ENCODE assay signal across 8 cellular contexts in the genomic region with DNA sequence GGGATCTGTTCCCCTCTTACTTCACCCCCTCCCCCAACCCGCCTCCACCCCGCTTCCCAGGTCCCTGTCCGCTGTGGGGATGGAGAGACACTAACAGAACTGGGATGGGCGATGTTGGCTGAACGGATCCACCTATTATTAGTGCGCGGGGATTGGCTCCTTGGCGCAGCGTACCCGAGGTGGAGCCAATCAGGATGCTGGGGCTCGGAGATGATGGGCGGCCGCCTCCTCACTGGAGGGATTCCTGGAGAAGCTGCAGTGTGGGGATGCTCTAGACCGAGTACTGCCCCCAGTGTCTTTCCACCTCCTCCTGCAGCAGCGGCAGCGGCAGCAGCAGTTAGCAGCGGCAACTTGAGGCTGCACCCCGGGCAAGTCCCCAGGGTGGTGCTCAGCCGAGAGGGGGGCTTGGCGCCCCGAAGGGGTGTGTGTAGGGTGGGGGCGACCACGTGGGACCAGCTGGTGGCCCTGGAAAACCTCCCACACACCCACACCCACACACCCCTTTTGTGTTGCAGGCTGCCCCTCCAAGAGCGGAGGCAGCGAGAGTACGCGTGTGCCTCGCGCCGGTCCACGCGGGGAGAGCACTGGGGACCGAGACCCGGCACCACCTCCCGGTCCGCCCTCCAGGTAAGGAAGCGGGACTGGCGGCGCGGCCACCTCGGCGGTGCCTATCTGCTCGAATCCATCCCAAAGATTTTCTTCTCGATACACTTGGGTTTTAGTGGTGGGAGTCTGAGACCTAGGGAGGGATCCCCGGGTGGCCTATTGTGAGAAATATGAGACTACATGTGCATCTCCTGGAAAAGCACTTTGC. TPM values are rescaled to one million over a fixed set of nuclear protein-coding genes. Genes with fewer than 3 reads are reported as not detected.
A peak's percentile ranks its signal among the peaks of the same experiment; 100 is the strongest.
DNase-seq lines count a peak whose midpoint lies in the region; ATAC-seq and TF ChIP-seq lines count a peak whose summit lies in the region.

A gene (plus strand): TSS at position 292 of the 814 bp plus-strand sequence.

- H4K91ac ChIP-seq in trophoblast cell (ENCODE audit: low read depth, low read length) = no peak within 1 kb of the TSS

- H2BK12ac ChIP-seq in trophoblast cell (ENCODE audit: low read length) = no peak within 1 kb of the TSS

- H3K27ac Mint-ChIP-seq in activated naive CD8-positive, alpha-beta T cell treated with anti-CD3 and anti-CD28 coated beads, Interleukin-2, amount 50 U/mL, for 24 hours = no peak within 1 kb of the TSS
- H3K27ac Mint-ChIP-seq in activated CD8-positive, alpha-beta T cell treated with anti-CD3 and anti-CD28 coated beads for 36 hours = no peak within 1 kb of the TSS

- H2BK120ac ChIP-seq in trophoblast cell (ENCODE audit: insufficient read depth, low read length, poor library complexity) = no peak within 1 kb of the TSS

- H3K18ac ChIP-seq in trophoblast cell (ENCODE audit: low read length) = no peak within 1 kb of the TSS

- peak within 1 kb of the TSS; percentile 71 for H2AFZ ChIP-seq in trophoblast cell (ENCODE audit: insufficient read depth, low read length, poor library complexity)

- H2BK5ac ChIP-seq in trophoblast cell (ENCODE audit: low read depth, low read length, poor library complexity) = no peak within 1 kb of the TSS

- WGBS in trophoblast cell (ENCODE audit: extremely low coverage, insufficient coverage, insufficient read length) = no CpG with 5 or more reads among the region's 45 CpGs

- H3K4me3 ChIP-seq in cardiac muscle cell (peak within 1 kb of the TSS; percentile 52), trophoblast cell (ENCODE audit: low read depth, low read length) (peak within 1 kb of the TSS; percentile 67)

- H3K79me1 ChIP-seq in trophoblast cell (ENCODE audit: low read length) = no peaks in the 10 kb centered on the region

- H3K36me3 ChIP-seq in cardiac muscle cell (no peaks in the 10 kb centered on the region), trophoblast cell (ENCODE audit: control insufficient read depth in 1 of 2, insufficient read depth in 2 of 2, low read length in 2 of 2) (no peaks in the 10 kb centered on the region)

- no peak within 1 kb of the TSS for H3K9ac ChIP-seq in trophoblast cell (ENCODE audit: low read length)

- no peak for TF ChIP-seq CTCF in cardiac muscle cell (IDR thresholded peaks at IDR 0.05; ENCODE audit: low read depth, low read length)
- no peak for TF ChIP-seq CTCF in activated CD8-positive, alpha-beta T cell treated with anti-CD3 and anti-CD28 coated beads for 36 hours (IDR thresholded peaks at IDR 0.05)

- peaks cover 26% of the 10 kb centered on the region for H3K27me3 Mint-ChIP-seq in activated naive CD8-positive, alpha-beta T cell treated with anti-CD3 and anti-CD28 coated beads, Interleukin-2, amount 50 U/mL, for 24 hours
- peaks cover 17% of the 10 kb centered on the region for H3K27me3 Mint-ChIP-seq in activated CD8-positive, alpha-beta T cell treated with anti-CD3 and anti-CD28 coated beads for 36 hours

- H3K9me3 Mint-ChIP-seq in activated naive CD8-positive, alpha-beta T cell treated with anti-CD3 and anti-CD28 coated beads, Interleukin-2, amount 50 U/mL, for 24 hours = no peaks in the 10 kb centered on the region
- H3K9me3 Mint-ChIP-seq in activated CD8-positive, alpha-beta T cell treated with anti-CD3 and anti-CD28 coated beads for 36 hours = no peaks in the 10 kb centered on the region

- H3K4me1 Mint-ChIP-seq in activated naive CD8-positive, alpha-beta T cell treated with anti-CD3 and anti-CD28 coated beads, Interleukin-2, amount 50 U/mL, for 24 hours = peaks cover 2% of the 10 kb centered on the region
- no peaks in the 10 kb centered on the region for H3K4me1 Mint-ChIP-seq in activated CD8-positive, alpha-beta T cell treated with anti-CD3 and anti-CD28 coated beads for 36 hours (ENCODE audit: low read depth)

- H3K4me1 ChIP-seq in cardiac muscle cell (ENCODE audit: low read depth) (peaks cover 9% of the 10 kb centered on the region), trophoblast cell (ENCODE audit: control insufficient read depth in 1 of 2, insufficient read depth in 2 of 2, low read length in 2 of 2) (peaks cover 6 to 10% of the 10 kb centered on the region in 2 experiments)

- H3K27me3 ChIP-seq in cardiac muscle cell (peaks cover 64% of the 10 kb centered on the region), trophoblast cell (ENCODE audit: insufficient read depth, low read length) (peaks cover 2% of the 10 kb centered on the region)

- H4K8ac ChIP-seq in trophoblast cell (ENCODE audit: low read depth, low read length) = peak within 1 kb of the TSS; percentile 49

- peak within 1 kb of the TSS; percentile 49 for H3K4me3 Mint-ChIP-seq in activated naive CD8-positive, alpha-beta T cell treated with anti-CD3 and anti-CD28 coated beads, Interleukin-2, amount 50 U/mL, for 24 hours
- no peak within 1 kb of the TSS for H3K4me3 Mint-ChIP-seq in activated CD8-positive, alpha-beta T cell treated with anti-CD3 and anti-CD28 coated beads for 36 hours

- intact Hi-C loops in activated CD8-positive, alpha-beta T cell treated with anti-CD3 and anti-CD28 coated beads for 36 hours (cut with micrococcal nuclease) = no loop called here

- peak; percentile 25 for ATAC-seq in GM21528 (IDR thresholded peaks at IDR 0.05; ENCODE audit: low FRiP score, unreplicated experiment)
- no peak for ATAC-seq in activated naive CD8-positive, alpha-beta T cell treated with anti-CD3 and anti-CD28 coated beads, Interleukin-2, amount 50 U/mL, for 24 hours
- ATAC-seq in activated CD8-positive, alpha-beta T cell treated with anti-CD3 and anti-CD28 coated beads for 36 hours = no peak

- POLR2A ChIA-PET in activated CD8-positive, alpha-beta T cell treated with anti-CD3 and anti-CD28 coated beads for 36 hours (lab: Charles Lee) = no interaction called here

- H3K27ac ChIP-seq in cardiac muscle cell = no peak within 1 kb of the TSS
- H3K27ac ChIP-seq in trophoblast cell (ENCODE audit: low read depth, low read length) = no peak within 1 kb of the TSS

- H3K14ac ChIP-seq in trophoblast cell (ENCODE audit: low read length) = no peak within 1 kb of the TSS

- no peaks in the 10 kb centered on the region for H3K36me3 Mint-ChIP-seq in activated naive CD8-positive, alpha-beta T cell treated with anti-CD3 and anti-CD28 coated beads, Interleukin-2, amount 50 U/mL, for 24 hours (ENCODE audit: low read depth)
- H3K36me3 Mint-ChIP-seq in activated CD8-positive, alpha-beta T cell treated with anti-CD3 and anti-CD28 coated beads for 36 hours (ENCODE audit: low read depth) = no peaks in the 10 kb centered on the region

- H3K4me2 ChIP-seq in trophoblast cell (ENCODE audit: low read length) = peak within 1 kb of the TSS; percentile 95

- DNase-seq in C1 segment of cervical spinal cord (lab: John Stamatoyannopoulos, UW) (peak in 8 of 14 donors; percentile 3 to 97 (median 16)), NCI-H1417 treated with DMSO at 0.1 percent for 48 hours (lab: John Stamatoyannopoulos, UW) (peak; percentile 95), cardiac muscle cell (ENCODE audit: low read depth in 1 of 2, low spot score in 1 of 2) (peak; percentile 22 to 63), trophoblast cell (no peak), GM19238 (ENCODE audit: insufficient read length, low spot score) (no peak)
- no peak for DNase-seq in activated naive CD8-positive, alpha-beta T cell treated with anti-CD3 and anti-CD28 coated beads, Interleukin-2, amount 50 U/mL, for 24 hours
- no peak for DNase-seq in activated CD8-positive, alpha-beta T cell treated with anti-CD3 and anti-CD28 coated beads for 36 hours

- CTCF ChIA-PET in activated CD8-positive, alpha-beta T cell treated with anti-CD3 and anti-CD28 coated beads for 36 hours (lab: Charles Lee) = no interaction called here

- no peak within 1 kb of the TSS for H3K4ac ChIP-seq in trophoblast cell (ENCODE audit: low read depth, low read length)

- H4K12ac ChIP-seq in trophoblast cell (ENCODE audit: low read depth, low read length) = no peak within 1 kb of the TSS

- no peak within 1 kb of the TSS for H2AK5ac ChIP-seq in trophoblast cell (ENCODE audit: low read length)

- H3K79me2 ChIP-seq in trophoblast cell (ENCODE audit: control insufficient read depth, insufficient read depth, low read length, poor library complexity) = no peaks in the 10 kb centered on the region

- H3K23ac ChIP-seq in trophoblast cell (ENCODE audit: low read length) = no peak within 1 kb of the TSS

- H3K9me3 ChIP-seq in cardiac muscle cell (ENCODE audit: low read depth) = no peaks in the 10 kb centered on the region
- no peaks in the 10 kb centered on the region for H3K9me3 ChIP-seq in trophoblast cell (ENCODE audit: insufficient read depth, low read depth, low read length)

RNA-seq across cellular contexts. Expression of the gene that starts here (rescaled TPM):
- total RNA-seq in cardiac muscle cell = 0.63 and 0.66 TPM in 2 replicates
- polyA plus RNA-seq in cardiac muscle cell = 0.50 and 0.55 TPM in 2 replicates
- polyA plus RNA-seq in trophoblast cell (2013) = 1.1 and 1.4 TPM in 2 replicates
- total RNA-seq in activated CD8-positive, alpha-beta T cell treated with anti-CD3 and anti-CD28 coated beads for 36 hours = not detected

Comparison
In these comparisons a context has a peak if more than half of its experiments do, and no peak if none do; other contexts are left out.
1. Peak in DNase-seq and H3K4me3 ChIP-seq in cardiac muscle cell; RNA of the gene not detected or under 1 TPM.
2. DNase-seq: peak in C1 segment of cervical spinal cord (8 of 14) and NCI-H1417 treated with DMSO at 0.1 percent for 48 hours (single experiment); none in activated naive CD8-positive, alpha-beta T cell treated with anti-CD3 and anti-CD28 coated beads, Interleukin-2, amount 50 U/mL, for 24 hours (single experiment), trophoblast cell (0 of 2), GM19238 (single experiment) and activated CD8-positive, alpha-beta T cell treated with anti-CD3 and anti-CD28 coated beads for 36 hours (single experiment).